Comparison of ENCODE assay signal across 19 cellular contexts in genomic region chr15:63836579-63836978, GRCh38. TPM values are rescaled to one million over a fixed set of nuclear protein-coding genes. Genes with fewer than 3 reads are reported as not detected.
A peak's percentile ranks its signal among the peaks of the same experiment; 100 is the strongest.
DNase-seq lines count a peak whose midpoint lies in the region; ATAC-seq and TF ChIP-seq lines count a peak whose summit lies in the region.
"Had no signal": no experiment of that assay in that cellular context is flagged by ENCODE, and none has a peak within 500 bp of the region (broad histone marks: within the 10 kb centered on the region; RNA-seq: fewer than 3 reads in every experiment).

No MANE protein-coding gene starts in this region.

- peaks cover 12% of the 10 kb centered on the region for H3K79me2 ChIP-seq in parathyroid adenoma

- H3K27me3 ChIP-seq in CD4-positive, alpha-beta T cell (ENCODE audit: control insufficient read depth, insufficient read depth, low read length) = no peaks in the 10 kb centered on the region
- no peaks in the 10 kb centered on the region for H3K27me3 ChIP-seq in parathyroid adenoma (ENCODE audit: control insufficient read depth, insufficient read depth, low read length)

- H3K4me2 ChIP-seq in parathyroid adenoma (ENCODE audit: low read length) = no peak overlapping the region

- peak overlapping the region; percentile 5 for H3K4me3 Mint-ChIP-seq in CD4-positive, alpha-beta T cell
- no peak overlapping the region for H3K4me3 Mint-ChIP-seq in T-helper 17 cell
- H3K4me3 Mint-ChIP-seq in effector memory CD8-positive, alpha-beta T cell = peak overlapping the region in 1 of 2 donors; percentile 25
- H3K4me3 Mint-ChIP-seq in activated CD4-positive, alpha-beta memory T cell treated with anti-CD3 and anti-CD28 coated beads for 36 hours = no peak overlapping the region

- TF ChIP-seq CTCF in CD4-positive, alpha-beta T cell (IDR thresholded peaks at IDR 0.05) = no peak
- no peak for TF ChIP-seq CTCF in parathyroid adenoma (IDR thresholded peaks at IDR 0.05)

- ATAC-seq in CD4-positive, alpha-beta T cell (ENCODE audit: poor library complexity) = no peak
- ATAC-seq in T-helper 17 cell (no peak), HG02610 (IDR thresholded peaks at IDR 0.05; ENCODE audit: unreplicated experiment) (no peak)
- ATAC-seq in effector memory CD8-positive, alpha-beta T cell (replicated peaks) = no peak
- ATAC-seq: activated naive CD4-positive, alpha-beta T cell treated with anti-CD3 and anti-CD28 coated beads, Interleukin-2, amount 50 U/mL, for 72 hours; esophagus mucosa had no signal

- CTCF ChIA-PET in CD4-positive, alpha-beta T cell (lab: Charles Lee) = interaction anchor here (1.5 kb wide), 1 partner anchor 231 kb away, joined by 3 read pairs; no protein-coding TSS in a partner anchor
- CTCF ChIA-PET in activated CD4-positive, alpha-beta memory T cell treated with anti-CD3 and anti-CD28 coated beads for 36 hours (lab: Charles Lee) = interaction anchor here (0.7 to 1.0 kb wide), 2 partner anchors 56 to 349 kb away, joined by 3 read pairs; no protein-coding TSS in a partner anchor

- H3K27me3 Mint-ChIP-seq in CD4-positive, alpha-beta T cell = no peaks in the 10 kb centered on the region
- H3K27me3 Mint-ChIP-seq in T-helper 17 cell = peaks cover 5% of the 10 kb centered on the region
- H3K27me3 Mint-ChIP-seq in effector memory CD8-positive, alpha-beta T cell = no peaks in the 10 kb centered on the region
- H3K27me3 Mint-ChIP-seq in activated CD4-positive, alpha-beta memory T cell treated with anti-CD3 and anti-CD28 coated beads for 36 hours = no peaks in the 10 kb centered on the region
- H3K27me3 Mint-ChIP-seq: IgD-negative memory B cell had no signal

- peaks cover 48% of the 10 kb centered on the region for H3K4me1 Mint-ChIP-seq in CD4-positive, alpha-beta T cell (ENCODE audit: low read depth)
- H3K4me1 Mint-ChIP-seq in T-helper 17 cell = peaks cover 27% of the 10 kb centered on the region
- peaks cover 15 to 21% of the 10 kb centered on the region in 2 donors for H3K4me1 Mint-ChIP-seq in effector memory CD8-positive, alpha-beta T cell (ENCODE audit: low read depth in 2 of 2)
- peaks cover 19% of the 10 kb centered on the region for H3K4me1 Mint-ChIP-seq in activated CD4-positive, alpha-beta memory T cell treated with anti-CD3 and anti-CD28 coated beads for 36 hours (ENCODE audit: low read depth)

- peaks cover 5% of the 10 kb centered on the region for H3K4me1 ChIP-seq in parathyroid adenoma

- no peak overlapping the region for H3K9ac ChIP-seq in parathyroid adenoma

- no peak for DNase-seq in CD4-positive, alpha-beta T cell
- DNase-seq in T-helper 17 cell = no peak
- DNase-seq in effector memory CD8-positive, alpha-beta T cell = no peak
- DNase-seq in activated CD4-positive, alpha-beta memory T cell treated with anti-CD3 and anti-CD28 coated beads for 36 hours = no peak
- no peak for DNase-seq in NCI-H187 (lab: John Stamatoyannopoulos, UW)
- DNase-seq in NCI-H345 (lab: John Stamatoyannopoulos, UW) = no peak
- DNase-seq: ACHN; activated T-cell treated with anti-CD3 and anti-CD28 coated beads for 4 hours; DMS79 treated with DMSO at 0.1 percent for 48 hours; H7; NCI-H1930; NCI-H446; NK-92 treated with Interleukin-12 subunit alpha and Interleukin-12 subunit beta, amount 100 ng/mL, for 24 hours had no signal

- H3K36me3 Mint-ChIP-seq in CD4-positive, alpha-beta T cell (ENCODE audit: low read depth) = peaks cover 27% of the 10 kb centered on the region
- peaks cover 2% of the 10 kb centered on the region for H3K36me3 Mint-ChIP-seq in T-helper 17 cell (ENCODE audit: low read depth)
- peaks cover 26% of the 10 kb centered on the region for H3K36me3 Mint-ChIP-seq in effector memory CD8-positive, alpha-beta T cell (ENCODE audit: insufficient read depth)
- no peaks in the 10 kb centered on the region for H3K36me3 Mint-ChIP-seq in activated CD4-positive, alpha-beta memory T cell treated with anti-CD3 and anti-CD28 coated beads for 36 hours
- H3K36me3 Mint-ChIP-seq: IgD-negative memory B cell had no signal

- peak overlapping the region; percentile 99 for H3K27ac Mint-ChIP-seq in CD4-positive, alpha-beta T cell
- peak overlapping the region; percentile 99 for H3K27ac Mint-ChIP-seq in T-helper 17 cell
- H3K27ac Mint-ChIP-seq in effector memory CD8-positive, alpha-beta T cell = peak overlapping the region; percentile 57 to 63
- no peak overlapping the region for H3K27ac Mint-ChIP-seq in activated CD4-positive, alpha-beta memory T cell treated with anti-CD3 and anti-CD28 coated beads for 36 hours

- intact Hi-C loops in CD4-positive, alpha-beta T cell (cut with DNase I, micrococcal nuclease) = loop anchor here in 1 of 2 experiments (10.0 kb wide), 1 partner anchor 258 kb away; the partner anchor contains the start of genes CIAO2A and SNX1
- intact Hi-C loops in activated CD4-positive, alpha-beta memory T cell treated with anti-CD3 and anti-CD28 coated beads for 36 hours (cut with micrococcal nuclease) = loop anchor here (10.0 kb wide), 2 partner anchors 208 to 362 kb away; partner anchors contain the start of gene DAPK2

- no peaks in the 10 kb centered on the region for H3K9me3 Mint-ChIP-seq in CD4-positive, alpha-beta T cell
- no peaks in the 10 kb centered on the region for H3K9me3 Mint-ChIP-seq in effector memory CD8-positive, alpha-beta T cell
- no peaks in the 10 kb centered on the region for H3K9me3 Mint-ChIP-seq in activated CD4-positive, alpha-beta memory T cell treated with anti-CD3 and anti-CD28 coated beads for 36 hours
- H3K9me3 Mint-ChIP-seq: activated naive CD4-positive, alpha-beta T cell treated with anti-CD3 and anti-CD28 coated beads, Interleukin-2, amount 50 U/mL, for 72 hours; IgD-negative memory B cell had no signal

- no peaks in the 10 kb centered on the region for H3K9me3 ChIP-seq in CD4-positive, alpha-beta T cell (ENCODE audit: control insufficient read depth, low read length)
- H3K9me3 ChIP-seq in T-helper 17 cell (ENCODE audit: control insufficient read depth, low read length, poor library complexity, severe bottlenecking) (no peaks in the 10 kb centered on the region), parathyroid adenoma (ENCODE audit: control insufficient read depth, low read length) (no peaks in the 10 kb centered on the region)
- H3K9me3 ChIP-seq: thoracic aorta had no signal

- H3K27ac ChIP-seq in CD4-positive, alpha-beta T cell (ENCODE audit: low read depth, low read length) = no peak overlapping the region
- H3K27ac ChIP-seq in parathyroid adenoma = no peak overlapping the region
- H3K27ac ChIP-seq: thoracic aorta had no signal

- peak overlapping the region; percentile 33 for H2AFZ ChIP-seq in parathyroid adenoma

- POLR2A ChIA-PET in CD4-positive, alpha-beta T cell (lab: Charles Lee) = interaction anchor here (1.8 kb wide), 1 partner anchor 23 kb away, joined by 8 read pairs; no protein-coding TSS in a partner anchor
- POLR2A ChIA-PET in activated CD4-positive, alpha-beta memory T cell treated with anti-CD3 and anti-CD28 coated beads for 36 hours (lab: Charles Lee) = no interaction called here

- H3K36me3 ChIP-seq in parathyroid adenoma (ENCODE audit: control insufficient read depth, insufficient read depth, low read length) = no peaks in the 10 kb centered on the region
- H3K36me3 ChIP-seq: thoracic aorta had no signal

- H3K4me3 ChIP-seq in parathyroid adenoma (ENCODE audit: low read depth, low read length) = no peak overlapping the region
- H3K4me3 ChIP-seq: thoracic aorta had no signal

RNA-seq across cellular contexts. Expression of gene HERC1, which starts 2.8 kb away (rescaled TPM):
- total RNA-seq in CD4-positive, alpha-beta T cell = 100 to 1,000 TPM; 400 to 406 TPM
- 100 to 1,000 TPM; 252 to 271 TPM for total RNA-seq in T-helper 17 cell
- 10 to 100 TPM; 48.6 to 55.7 TPM for total RNA-seq in activated CD4-positive, alpha-beta memory T cell treated with anti-CD3 and anti-CD28 coated beads for 36 hours

Comparison
In these comparisons a context has a peak if more than half of its experiments do, and no peak if none do; other contexts are left out.
1. RNA of gene HERC1, which starts 2.8 kb away (total RNA-seq): 400 to 406 TPM in CD4-positive, alpha-beta T cell and 252 to 271 TPM in T-helper 17 cell; 48.6 to 55.7 TPM in activated CD4-positive, alpha-beta memory T cell treated with anti-CD3 and anti-CD28 coated beads for 36 hours; every median in the first group is over 4 times any median in the second.